ENCODE assay signal across 22 cellular contexts in genomic region chr20:19799325-19799724, GRCh38. TPM values are rescaled to one million over a fixed set of nuclear protein-coding genes. Genes with fewer than 3 reads are reported as not detected.
A peak's percentile ranks its signal among the peaks of the same experiment; 100 is the strongest.
DNase-seq lines count a peak whose midpoint lies in the region; ATAC-seq, FAIRE-seq and TF ChIP-seq lines count a peak whose summit lies in the region.
"Had no signal": no experiment of that assay in that cellular context is flagged by ENCODE, and none has a peak within 500 bp of the region (broad histone marks: within the 10 kb centered on the region; RNA-seq: fewer than 3 reads in every experiment).

No MANE protein-coding gene starts in this region.

- POLR2A ChIA-PET in HepG2 (lab: Yijun Ruan, JAX), result no interaction called here

- H2BK12ac ChIP-seq in mesenchymal stem cell (ENCODE audit: low read length in 2 of 2), result no peak overlapping the region

- TF ChIP-seq EP300 in HepG2 (IDR thresholded peaks at IDR 0.05; ENCODE audit: low read depth in 2 of 2, low read length in 2 of 2) (no peak), HepG2 (CRISPR knock-in tag; IDR thresholded peaks at IDR 0.05; ENCODE audit: borderline replicate concordance) (no peak)

- H3K4me1 ChIP-seq in cardiac muscle cell (ENCODE audit: low read depth) (peaks cover 13% of the 10 kb centered on the region), right atrium auricular region (peaks cover 0 to 23% of the 10 kb centered on the region in 2 donors), HepG2 (ENCODE audit: insufficient read depth, low read length) (no peaks in the 10 kb centered on the region), right lobe of liver (peaks cover 0 to 5% (median 0%) of the 10 kb centered on the region in 4 donors), mesenchymal stem cell (ENCODE audit: control insufficient read depth, insufficient read depth, low read depth, low read length) (peaks cover 8% of the 10 kb centered on the region)

- CTCF ChIA-PET in HepG2 (lab: Yijun Ruan, JAX; ENCODE audit: low intra/inter-chr PET ratio, low total read pairs), result no interaction called here

- peak overlapping the region; percentile 47 for H4K91ac ChIP-seq in mesenchymal stem cell (ENCODE audit: low read length)

- no peak for ATAC-seq in HepG2
- ATAC-seq in right lobe of liver, result no peak
- ATAC-seq: A549; CD8-positive, alpha-beta T cell had no signal

- DNase-seq in cardiac muscle cell (ENCODE audit: low read depth in 1 of 2, low spot score in 1 of 2) (no peak), right atrium auricular region (ENCODE audit: low spot score) (no peak), HepG2 (ENCODE audit: low spot score) (no peak), right lobe of liver (no peak), mesenchymal stem cell (no peak), NCI-H187 treated with DMSO at 0.1 percent for 48 hours (lab: John Stamatoyannopoulos, UW) (no peak)
- DNase-seq in activated CD8-positive, alpha-beta memory T cell treated with anti-CD3 and anti-CD28 coated beads for 24 hours, result no peak
- DNase-seq: AML-193; Caco-2; Calu3; CD4-positive, alpha-beta T cell; CD8-positive, alpha-beta T cell; DMS79 treated with DMSO at 0.1 percent for 48 hours; GF-D8 had no signal

- intact Hi-C loops in HepG2 (cut with micrococcal nuclease; ENCODE audit: unreplicated experiment) (no loop called here), right lobe of liver (cut with DNase I) (no loop called here)

- H3K9me3 ChIP-seq in cardiac muscle cell (ENCODE audit: low read depth), result no peaks in the 10 kb centered on the region
- H3K9me3 ChIP-seq in right atrium auricular region, result no peaks in the 10 kb centered on the region
- H3K9me3 ChIP-seq in HepG2 (ENCODE audit: low read length), result no peaks in the 10 kb centered on the region
- H3K9me3 ChIP-seq in right lobe of liver, result no peaks in the 10 kb centered on the region
- peaks cover 3% of the 10 kb centered on the region for H3K9me3 ChIP-seq in mesenchymal stem cell (ENCODE audit: control insufficient read depth, low read length)
- H3K9me3 ChIP-seq: A549, Caco-2 had no signal

- peak overlapping the region; percentile 81 for H3K27ac ChIP-seq in cardiac muscle cell
- no peak overlapping the region for H3K27ac ChIP-seq in right atrium auricular region
- H3K27ac ChIP-seq in HepG2 (ENCODE audit: extremely low read length, insufficient read depth, low read length), result no peak overlapping the region
- no peak overlapping the region for H3K27ac ChIP-seq in right lobe of liver
- H3K27ac ChIP-seq in mesenchymal stem cell (ENCODE audit: low read length, poor library complexity, severe bottlenecking), result no peak overlapping the region
- H3K27ac ChIP-seq: 22Rv1; BLaER1 treated with 17β-estradiol and CSF1 and Interleukin-3, amounts not matched to agents 10 nM and 100 nM; C4-2B had no signal

- TF ChIP-seq POLR2A in HepG2 (IDR thresholded peaks at IDR 0.05; ENCODE audit: insufficient read depth in 1 of 2, low read depth in 2 of 2, low read length in 2 of 2) (no peak), right lobe of liver (IDR thresholded peaks at IDR 0.05) (no peak)

- H3K4ac ChIP-seq in mesenchymal stem cell (ENCODE audit: low read depth in 1 of 2, low read length in 2 of 2), result peak overlapping the region in 1 of 2 experiments; percentile 52

- no peak overlapping the region for H3K14ac ChIP-seq in mesenchymal stem cell (ENCODE audit: low read length in 2 of 2)

- TF ChIP-seq CTCF in cardiac muscle cell (IDR thresholded peaks at IDR 0.05; ENCODE audit: low read depth, low read length) (no peak), right atrium auricular region (IDR thresholded peaks at IDR 0.05) (no peak), HepG2 (CRISPR knock-in tag; IDR thresholded peaks at IDR 0.05) (no peak), right lobe of liver (IDR thresholded peaks at IDR 0.05) (no peak)

- in situ Hi-C loops in HepG2 (cut with HindIII; ENCODE audit: extremely low pct_ligation_motif_present, low pct_unique_long_range_greater_than_20kb), result loop anchor here (5.0 kb wide), 1 partner anchor 107 kb away; no protein-coding TSS in a partner anchor

- no peaks in the 10 kb centered on the region for H3K79me2 ChIP-seq in HepG2 (ENCODE audit: insufficient read depth, low read length)

- no peak overlapping the region for H2BK15ac ChIP-seq in mesenchymal stem cell (ENCODE audit: low read depth, poor library complexity, severe bottlenecking)

- no peak overlapping the region for H3K23ac ChIP-seq in mesenchymal stem cell (ENCODE audit: low read length in 2 of 2)

- H3K27me3 ChIP-seq in cardiac muscle cell, result no peaks in the 10 kb centered on the region
- H3K27me3 ChIP-seq in right atrium auricular region, result no peaks in the 10 kb centered on the region
- no peaks in the 10 kb centered on the region for H3K27me3 ChIP-seq in HepG2 (ENCODE audit: control insufficient read depth in 1 of 2, insufficient read depth in 2 of 2, low read length in 2 of 2)
- H3K27me3 ChIP-seq in right lobe of liver, result no peaks in the 10 kb centered on the region
- no peaks in the 10 kb centered on the region for H3K27me3 ChIP-seq in mesenchymal stem cell (ENCODE audit: control insufficient read depth in 1 of 2, insufficient read depth in 1 of 2, low read length in 2 of 2)
- H3K27me3 ChIP-seq: BLaER1 treated with 17β-estradiol and CSF1 and Interleukin-3, amounts not matched to agents 10 nM and 100 nM had no signal

- H2AFZ ChIP-seq in HepG2 (ENCODE audit: low read length) (no peak overlapping the region), mesenchymal stem cell (ENCODE audit: low read depth, low read length) (no peak overlapping the region)

- no peak overlapping the region for H4K8ac ChIP-seq in mesenchymal stem cell (ENCODE audit: low read length)

- no peaks in the 10 kb centered on the region for H4K20me1 ChIP-seq in HepG2 (ENCODE audit: insufficient read depth, low read length)
- H4K20me1 ChIP-seq: BLaER1 treated with 17β-estradiol and CSF1 and Interleukin-3, amounts not matched to agents 10 nM and 100 nM had no signal

- H2BK5ac ChIP-seq in mesenchymal stem cell (ENCODE audit: low read depth, low read length, poor library complexity, severe bottlenecking), result no peak overlapping the region

- 59% methylated on average over 5 of the region's 5 CpGs for WGBS in HepG2 (ENCODE audit: low lambda C conversion rate)
- 73% methylated on average over 5 of the region's 5 CpGs for WGBS in right lobe of liver (ENCODE audit: insufficient coverage, low coverage, low lambda C conversion rate, missing lambda C conversion rate)
- 96% methylated on average over 4 of the region's 5 CpGs for WGBS in mesenchymal stem cell

- no peak overlapping the region for H2AK5ac ChIP-seq in mesenchymal stem cell (ENCODE audit: low read length, severe bottlenecking)

- no peak overlapping the region for H3K9ac ChIP-seq in HepG2 (ENCODE audit: insufficient read depth, low read depth, low read length)
- no peak overlapping the region for H3K9ac ChIP-seq in mesenchymal stem cell (ENCODE audit: low read length)
- H3K9ac ChIP-seq: BLaER1 treated with 17β-estradiol and CSF1 and Interleukin-3, amounts not matched to agents 10 nM and 100 nM had no signal

- H2BK120ac ChIP-seq in mesenchymal stem cell (ENCODE audit: low read depth, low read length), result no peak overlapping the region

- FAIRE-seq in HepG2 (lab: Jason Lieb, UNC), result no peak
- FAIRE-seq: A549, D721Med, G401.6, GM12891, GM19239 had no signal

- H3K18ac ChIP-seq in mesenchymal stem cell (ENCODE audit: low read depth in 1 of 2, low read length in 2 of 2), result no peak overlapping the region

- H3K4me3 ChIP-seq in cardiac muscle cell (no peak overlapping the region), right atrium auricular region (no peak overlapping the region), HepG2 (replicated peaks in 1 of 3; ENCODE audit: insufficient read depth in 1 of 3, low read depth in 2 of 3, low read length in 3 of 3) (no peak overlapping the region), right lobe of liver (no peak overlapping the region), mesenchymal stem cell (ENCODE audit: insufficient read depth in 1 of 2, low read depth in 1 of 2, low read length in 2 of 2) (no peak overlapping the region)
- H3K4me3 ChIP-seq: A549; BLaER1 treated with 17β-estradiol and CSF1 and Interleukin-3, amounts not matched to agents 10 nM and 100 nM had no signal

- H3K4me2 ChIP-seq in HepG2 (ENCODE audit: low read depth, low read length) (no peak overlapping the region), mesenchymal stem cell (ENCODE audit: low read length, poor library complexity, severe bottlenecking) (no peak overlapping the region)
- H3K4me2 ChIP-seq: A549 had no signal

- TF ChIP-seq RAD21 in HepG2 (CRISPR knock-in tag; IDR thresholded peaks at IDR 0.05), result no peak

- BruUV-seq in HepG2 (replicated peaks; lab: Mats Ljungman, UMichigan), result no TSS peak

- peaks cover 6% of the 10 kb centered on the region for H3K36me3 ChIP-seq in cardiac muscle cell
- H3K36me3 ChIP-seq in right atrium auricular region, result peaks cover 21% of the 10 kb centered on the region
- no peaks in the 10 kb centered on the region for H3K36me3 ChIP-seq in HepG2 (replicated peaks in 1 of 2; ENCODE audit: control insufficient read depth in 1 of 2, insufficient read depth in 2 of 2, low read length in 2 of 2)
- H3K36me3 ChIP-seq in right lobe of liver, result peaks cover 0 to 6% (median 0%) of the 10 kb centered on the region in 4 donors
- H3K36me3 ChIP-seq in mesenchymal stem cell (ENCODE audit: control insufficient read depth in 1 of 2, insufficient read depth in 2 of 2, low read depth in 1 of 2, low read length in 2 of 2), result peaks cover 13 to 46% of the 10 kb centered on the region in 2 experiments

- H3K79me1 ChIP-seq in mesenchymal stem cell (replicated peaks; ENCODE audit: low read length, poor library complexity, severe bottlenecking), result peaks cover 15% of the 10 kb centered on the region

RNA-seq across cellular contexts. Expression of gene RIN2, which starts 41.3 kb away (rescaled TPM):
- total RNA-seq in cardiac muscle cell (33.8 and 42.4 TPM in 2 replicates), right atrium auricular region (10 to 100 TPM; 33.1 to 56.6 TPM), HepG2 (2016; rRNA removed; fragmentation: Illumina TruSeq; extraction: Trizol) (2.4 and 2.5 TPM in 2 replicates), right lobe of liver (10 to 100 TPM in 4 of 6 experiments, 1 to 10 TPM in 2; 7.0 to 37.7 (median 13.8) TPM)
- polyA plus RNA-seq in cardiac muscle cell (18.4 and 19.9 TPM in 2 replicates), HepG2 (2011; rRNA removed) (5.1 and 6.3 TPM in 2 replicates)
- total RNA-seq in HepG2 (2016; cell fraction: cytosol; rRNA removed; fragmentation: Illumina TruSeq; extraction: Trizol; ENCODE audit: low read depth), result 0.97 and 1.3 TPM in 2 replicates
- total RNA-seq in HepG2 (2016; cell fraction: insoluble cytoplasmic fraction; rRNA removed; fragmentation: Illumina TruSeq; extraction: Trizol), result 2.5 and 2.7 TPM in 2 replicates
- total RNA-seq in HepG2 (2016; cell fraction: membrane; rRNA removed; fragmentation: Illumina TruSeq; extraction: Trizol), result 2.7 and 3.4 TPM in 2 replicates
- 2.6 and 4.1 TPM in 2 replicates for total RNA-seq in HepG2 (2016; cell fraction: nucleus; rRNA removed; fragmentation: Illumina TruSeq; extraction: Trizol)
- polyA plus RNA-seq in HepG2 (2011; cell fraction: cytosol; rRNA removed), result 2.9 and 3.5 TPM in 2 replicates
- polyA plus RNA-seq in HepG2 (2011; cell fraction: nucleus; rRNA removed), result 7.6 and 9.1 TPM in 2 replicates
- polyA plus RNA-seq in HepG2 (2012), result 8.9 and 11.8 TPM in 2 replicates
- 1.6 TPM in 2 replicates for polyA plus RNA-seq in HepG2 (2016; cell fraction: cytosol; fragmentation: Illumina TruSeq; extraction: Trizol; ENCODE audit: low read depth)
- 1.5 and 1.8 TPM in 2 replicates for polyA plus RNA-seq in HepG2 (2016; cell fraction: insoluble cytoplasmic fraction; fragmentation: Illumina TruSeq; extraction: Trizol; ENCODE audit: low read depth)
- 2.1 and 2.3 TPM in 2 replicates for polyA plus RNA-seq in HepG2 (2016; cell fraction: membrane; fragmentation: Illumina TruSeq; extraction: Trizol; ENCODE audit: low read depth)
- polyA plus RNA-seq in HepG2 (2016; cell fraction: nucleus; fragmentation: Illumina TruSeq; extraction: Trizol; ENCODE audit: insufficient read depth, low read depth), result 2.1 and 2.4 TPM in 2 replicates
- polyA minus RNA-seq in HepG2 (2011; rRNA and poly(A)+ RNA removed; ENCODE audit: low replicate concordance), result 10.0 and 31.5 TPM in 2 replicates
- polyA minus RNA-seq in HepG2 (2011; cell fraction: cytosol; rRNA and poly(A)+ RNA removed), result 7.6 and 13.8 TPM in 2 replicates
- polyA minus RNA-seq in HepG2 (2011; cell fraction: nucleus; rRNA and poly(A)+ RNA removed), result 28.8 and 31.8 TPM in 2 replicates
- 44.5 TPM for polyA plus RNA-seq in mesenchymal stem cell (2013, experiment 1 of 2)
- 41.0 TPM for polyA plus RNA-seq in mesenchymal stem cell (2013, experiment 2 of 2)
- total RNA-seq: CD8-positive, alpha-beta T cell had no signal
